10 cellular contexts compared by ENCODE assay signal in genomic region chr1:18557621-18558465, GRCh38.
DNase-seq lines count a peak whose midpoint lies in the region; ATAC-seq and TF ChIP-seq lines count a peak whose summit lies in the region.
"Had no signal": no experiment of that assay in that cellular context is flagged by ENCODE, and none has a peak within 500 bp of the region (broad histone marks: within the 10 kb centered on the region; RNA-seq: fewer than 3 reads in every experiment).

No MANE protein-coding gene starts in this region.

- intact Hi-C loops in body of pancreas (cut with DNase I), result no loop called here

- H3K36me3 ChIP-seq in BE2C (no peaks in the 10 kb centered on the region), body of pancreas (replicated peaks in 1 of 2; ENCODE audit: insufficient read depth in 1 of 2, low read depth in 2 of 2) (no peaks in the 10 kb centered on the region)

- no peak overlapping the region for H3K4me3 Mint-ChIP-seq in HFFc6
- H3K4me3 Mint-ChIP-seq: dendritic cell treated with granulocyte-macrophage colony-stimulating factor and Interleukin-4, amounts not matched to agents 40 ng/mL and 50 ng/mL, for 4 days had no signal

- H3K36me3 Mint-ChIP-seq in HFFc6 (ENCODE audit: low read depth), result no peaks in the 10 kb centered on the region

- H3K27me3 ChIP-seq in BE2C, result no peaks in the 10 kb centered on the region
- peaks cover 0 to 11% of the 10 kb centered on the region in 2 donors for H3K27me3 ChIP-seq in body of pancreas

- H3K4me3 ChIP-seq in BE2C (ENCODE audit: low read depth, low read length) (no peak overlapping the region), body of pancreas (no peak overlapping the region)
- H3K4me3 ChIP-seq: skin epidermis had no signal

- TF ChIP-seq POLR2A in body of pancreas (IDR thresholded peaks at IDR 0.05) (peak in 1 of 3 donors; percentile 6), erythroblast (IDR thresholded peaks at IDR 0.05; ENCODE audit: low read length) (no peak)

- WGBS in body of pancreas, 2 donors, result 7 to 9% methylated on average over 20 to 29 of the region's 29 CpGs

- ATAC-seq in body of pancreas, result peak; percentile 68

- no peak overlapping the region for H3K27ac Mint-ChIP-seq in HFFc6
- H3K27ac Mint-ChIP-seq: dendritic cell treated with granulocyte-macrophage colony-stimulating factor and Interleukin-4, amounts not matched to agents 40 ng/mL and 50 ng/mL, for 4 days had no signal

- no peak overlapping the region for H3K27ac ChIP-seq in body of pancreas
- H3K27ac ChIP-seq: skin epidermis had no signal

- DNase-seq in BE2C (peak; percentile 22), NCI-H1105 (lab: John Stamatoyannopoulos, UW) (peak; percentile 86), body of pancreas (peak; percentile 34 to 67 (median 58)), midbrain (lab: John Stamatoyannopoulos, UW) (peak; percentile 38), HFFc6 (no peak), T-helper 9 cell (no peak), erythroblast (lab: John Stamatoyannopoulos, UW) (no peak), MV-4-11 (lab: John Stamatoyannopoulos, UW) (no peak)

- H3K9me3 Mint-ChIP-seq in HFFc6, result no peaks in the 10 kb centered on the region
- H3K9me3 Mint-ChIP-seq: dendritic cell treated with granulocyte-macrophage colony-stimulating factor and Interleukin-4, amounts not matched to agents 40 ng/mL and 50 ng/mL, for 4 days had no signal

- TF ChIP-seq CTCF in BE2C (IDR thresholded peaks at IDR 0.05; ENCODE audit: low read depth, low read length), result no peak
- TF ChIP-seq CTCF in body of pancreas (IDR thresholded peaks at IDR 0.05), result no peak
- no peak for TF ChIP-seq CTCF in HFFc6 (IDR thresholded peaks at IDR 0.05)

- H3K9me3 ChIP-seq in BE2C (no peaks in the 10 kb centered on the region), body of pancreas (no peaks in the 10 kb centered on the region)

- peaks cover 20% of the 10 kb centered on the region for H3K27me3 Mint-ChIP-seq in HFFc6 (ENCODE audit: insufficient read depth)

- H3K4me1 Mint-ChIP-seq in HFFc6 (ENCODE audit: low read depth), result no peaks in the 10 kb centered on the region

- H3K4me1 ChIP-seq in BE2C (no peaks in the 10 kb centered on the region), body of pancreas (peaks cover 10% of the 10 kb centered on the region)

Comparison
In these comparisons a context has a peak if more than half of its experiments do, and no peak if none do; other contexts are left out.
1. DNase-seq: peak in BE2C (single experiment), NCI-H1105 (single experiment), body of pancreas (4 of 4) and midbrain (single experiment); none in HFFc6 (single experiment), T-helper 9 cell (single experiment), erythroblast (0 of 2) and MV-4-11 (single experiment).